In the genomic region with DNA sequence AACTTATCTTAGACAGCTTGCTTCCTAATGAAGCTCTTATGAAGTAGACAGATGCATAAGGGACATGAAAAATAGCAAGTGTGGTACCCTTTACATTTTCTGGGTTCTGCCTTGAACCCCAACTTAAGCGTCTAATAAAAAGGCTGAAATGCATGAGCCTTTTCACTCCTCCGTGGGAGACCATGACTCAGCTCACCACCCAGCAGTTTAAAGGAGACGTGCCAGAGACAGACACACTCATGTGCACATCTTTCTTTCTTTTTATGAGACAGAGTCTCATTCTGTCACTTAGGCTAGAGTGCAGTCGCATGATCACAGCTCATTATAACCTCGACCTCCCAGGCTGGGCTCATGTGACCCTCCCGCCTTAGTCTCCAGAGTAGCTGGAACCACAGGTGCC, we compare ENCODE assay signal across 23 cellular contexts. TPM values are rescaled to one million over a fixed set of nuclear protein-coding genes. Genes with fewer than 3 reads are reported as not detected.
DNase-seq lines count a peak whose midpoint lies in the region; TF ChIP-seq lines count a peak whose summit lies in the region.
"Had no signal": no experiment of that assay in that cellular context is flagged by ENCODE, and none has a peak within 500 bp of the region (broad histone marks: within the 10 kb centered on the region; RNA-seq: fewer than 3 reads in every experiment).

No MANE protein-coding gene starts in this region.

- TF ChIP-seq CTCF in A673 (conservative IDR thresholded peaks at IDR 0.05; ENCODE audit: low read depth, low read length), result no peak
- TF ChIP-seq CTCF in fibroblast of mammary gland (conservative IDR thresholded peaks at IDR 0.05; ENCODE audit: control insufficient read depth, insufficient read depth, low read depth, low read length), result no peak

- BruUV-seq in A673 (replicated peaks; lab: Mats Ljungman, UMichigan), result no TSS peak

- H3K9me3 ChIP-seq in A673 (ENCODE audit: low read depth, low read length, poor library complexity, severe bottlenecking), result no peaks in the 10 kb centered on the region
- H3K9me3 ChIP-seq: A549, BE2C, HAP-1 had no signal

- peaks cover 15% of the 10 kb centered on the region for H3K27me3 ChIP-seq in A673 (replicated peaks; ENCODE audit: insufficient read depth, low read depth, low read length, poor library complexity)

- no peaks in the 10 kb centered on the region for H3K4me1 ChIP-seq in A673 (ENCODE audit: insufficient read depth, low read length, poor library complexity, severe bottlenecking)
- H3K4me1 ChIP-seq: BE2C, HAP-1 had no signal

- no peaks in the 10 kb centered on the region for H3K36me3 ChIP-seq in A673 (ENCODE audit: insufficient read depth, low read length, poor library complexity, severe bottlenecking)
- H3K36me3 ChIP-seq: BE2C, HAP-1 had no signal

- intact Hi-C loops in A673 (cut with micrococcal nuclease; ENCODE audit: unreplicated experiment), result no loop called here

- H3K4me3 ChIP-seq in A673 (ENCODE audit: low read depth, low read length, poor library complexity, severe bottlenecking) (no peak overlapping the region), fibroblast of mammary gland (ENCODE audit: control insufficient read depth, low read depth, low read length) (no peak overlapping the region)
- H3K4me3 ChIP-seq: A549, GM23338, HAP-1, SK-N-MC had no signal

- DNase-seq in A673 (ENCODE audit: low spot score), result peak; percentile 9
- DNase-seq in LHCN-M2 (ENCODE audit: low read depth), result peak; percentile 3
- peak; percentile 9 for DNase-seq in amniotic epithelial cell (ENCODE audit: low read depth)
- peak; percentile 21 for DNase-seq in fibroblast of mammary gland (ENCODE audit: low read depth)
- no peak for DNase-seq in epidermal melanocyte (ENCODE audit: insufficient read length, low spot score)
- no peak for DNase-seq in MV-4-11 (lab: John Stamatoyannopoulos, UW)
- DNase-seq in NCI-H1694 (lab: John Stamatoyannopoulos, UW), result no peak
- no peak for DNase-seq in retina
- DNase-seq: BE2C, Karpas-422, NCI-H1105, NCI-H146, NCI-H2029 treated with DMSO at 0.1 percent for 48 hours, NCI-H524 treated with DMSO at 0.1 percent for 48 hours, OCI-M1, Right ventricle myocardium superior had no signal

- CTCF ChIA-PET in A673 (lab: Charles Lee), result interaction anchor here (0.6 kb wide), 1 partner anchor 13 kb away, joined by 3 read pairs; no protein-coding TSS in a partner anchor

- H3K27ac ChIP-seq in A673 (ENCODE audit: low read depth, low read length, poor library complexity, severe bottlenecking), result no peak overlapping the region
- H3K27ac ChIP-seq: A549, SK-N-MC had no signal

- POLR2A ChIA-PET in A673 (lab: Charles Lee; ENCODE audit: low non-redundant PET), result no interaction called here

RNA-seq across cellular contexts. Expression of a gene that starts 22.3 kb away (rescaled TPM):
- total RNA-seq in A673 (2021) (not detected in 2 replicates), LHCN-M2 (2014; rRNA removed) (not detected in 2 replicates)
- not detected for polyA plus RNA-seq in LHCN-M2 (2012)
- total RNA-seq: G401, GM23338, Right ventricle myocardium superior, RPMI7951 had no signal
- polyA plus RNA-seq: A549, GM23338, IgD-negative memory B cell had no signal

RNA-seq across cellular contexts. Expression of a gene that starts 32.0 kb away (rescaled TPM):
- total RNA-seq in A673 (2021), result not detected in 2 replicates
- not detected in 2 replicates for total RNA-seq in LHCN-M2 (2014; rRNA removed)
- polyA plus RNA-seq in LHCN-M2 (2012), result 0.19 TPM
- total RNA-seq: G401, GM23338, Right ventricle myocardium superior, RPMI7951 had no signal
- polyA plus RNA-seq: A549, IgD-negative memory B cell had no signal

Comparison
In these comparisons a context has a peak if more than half of its experiments do, and no peak if none do; other contexts are left out.
1. DNase-seq: peak in A673 (single experiment), LHCN-M2 (single experiment), amniotic epithelial cell (single experiment) and fibroblast of mammary gland (single experiment); none in epidermal melanocyte (single experiment), MV-4-11 (single experiment), NCI-H1694 (single experiment) and retina (single experiment).